8 cellular contexts compared by ENCODE assay signal in genomic region chr5:56817306-56817986, GRCh38. TPM values are rescaled to one million over a fixed set of nuclear protein-coding genes. Genes with fewer than 3 reads are reported as not detected.
A peak's percentile ranks its signal among the peaks of the same experiment; 100 is the strongest.
DNase-seq lines count a peak whose midpoint lies in the region; ATAC-seq and TF ChIP-seq lines count a peak whose summit lies in the region.

No MANE protein-coding gene starts in this region.

- DNase-seq in activated CD8-positive, alpha-beta memory T cell treated with anti-CD3 and anti-CD28 coated beads, Interleukin-2, amount 10 ng/mL, durations not matched to agents 7 days and 5 days, result no peak
- DNase-seq in activated CD8-positive, alpha-beta memory T cell treated with anti-CD3 and anti-CD28 coated beads for 24 hours, result no peak
- DNase-seq in activated naive CD4-positive, alpha-beta T cell treated with anti-CD3 and anti-CD28 coated beads, Interleukin-2, amount 50 U/mL, for 72 hours (ENCODE audit: low spot score in 2 of 2), result no peak
- DNase-seq in kidney tubule cell (ENCODE audit: low spot score) (peak; percentile 26), thyroid gland (no peak), A172 (ENCODE audit: low spot score) (no peak), UCSD-AML1 (lab: John Stamatoyannopoulos, UW; ENCODE audit: unreplicated experiment) (no peak)

- peak overlapping the region; percentile 98 to 99 (median 98) for H3K27ac ChIP-seq in thyroid gland

- H3K4me3 Mint-ChIP-seq in activated CD8-positive, alpha-beta memory T cell treated with anti-CD3 and anti-CD28 coated beads, Interleukin-2, amount 10 ng/mL, durations not matched to agents 7 days and 5 days, result peak overlapping the region; percentile 94

- peaks cover 23 to 27% of the 10 kb centered on the region in 2 donors for H3K4me1 ChIP-seq in thyroid gland

- H3K27me3 ChIP-seq in thyroid gland, result no peaks in the 10 kb centered on the region

- no peaks in the 10 kb centered on the region for H3K9me3 Mint-ChIP-seq in activated CD8-positive, alpha-beta memory T cell treated with anti-CD3 and anti-CD28 coated beads, Interleukin-2, amount 10 ng/mL, durations not matched to agents 7 days and 5 days (ENCODE audit: low read depth)
- no peaks in the 10 kb centered on the region for H3K9me3 Mint-ChIP-seq in activated naive CD4-positive, alpha-beta T cell treated with anti-CD3 and anti-CD28 coated beads, Interleukin-2, amount 50 U/mL, for 72 hours

- no peaks in the 10 kb centered on the region for H3K36me3 ChIP-seq in thyroid gland

- CTCF ChIA-PET in activated CD8-positive, alpha-beta memory T cell treated with anti-CD3 and anti-CD28 coated beads, Interleukin-2, amount 10 ng/mL, durations not matched to agents 7 days and 5 days (lab: Charles Lee), result no interaction called here

- H3K36me3 Mint-ChIP-seq in activated CD8-positive, alpha-beta memory T cell treated with anti-CD3 and anti-CD28 coated beads, Interleukin-2, amount 10 ng/mL, durations not matched to agents 7 days and 5 days, result peaks cover 7% of the 10 kb centered on the region
- peaks cover 6 to 17% of the 10 kb centered on the region in 2 donors for H3K36me3 Mint-ChIP-seq in activated naive CD4-positive, alpha-beta T cell treated with anti-CD3 and anti-CD28 coated beads, Interleukin-2, amount 50 U/mL, for 72 hours

- no peak for TF ChIP-seq POLR2A in thyroid gland (IDR thresholded peaks at IDR 0.05)

- no peak for TF ChIP-seq CTCF in thyroid gland (IDR thresholded peaks at IDR 0.05)

- no peaks in the 10 kb centered on the region for H3K9me3 ChIP-seq in thyroid gland

- peaks cover 6% of the 10 kb centered on the region for H3K27me3 Mint-ChIP-seq in activated CD8-positive, alpha-beta memory T cell treated with anti-CD3 and anti-CD28 coated beads, Interleukin-2, amount 10 ng/mL, durations not matched to agents 7 days and 5 days

- intact Hi-C loops in thyroid gland (cut with DNase I), result loop anchor here (10.0 kb wide), 1 partner anchor 343 kb away; no protein-coding TSS in a partner anchor

- ATAC-seq in activated CD8-positive, alpha-beta memory T cell treated with anti-CD3 and anti-CD28 coated beads, Interleukin-2, amount 10 ng/mL, durations not matched to agents 7 days and 5 days, result no peak
- no peak for ATAC-seq in activated naive CD4-positive, alpha-beta T cell treated with anti-CD3 and anti-CD28 coated beads, Interleukin-2, amount 50 U/mL, for 72 hours
- ATAC-seq in GM18858 (IDR thresholded peaks at IDR 0.05; ENCODE audit: unreplicated experiment), result no peak

- peak overlapping the region; percentile 97 for H3K27ac Mint-ChIP-seq in activated CD8-positive, alpha-beta memory T cell treated with anti-CD3 and anti-CD28 coated beads, Interleukin-2, amount 10 ng/mL, durations not matched to agents 7 days and 5 days
- H3K27ac Mint-ChIP-seq in activated naive CD4-positive, alpha-beta T cell treated with anti-CD3 and anti-CD28 coated beads, Interleukin-2, amount 50 U/mL, for 72 hours, result peak overlapping the region; percentile 91 to 92

- H3K4me3 ChIP-seq in thyroid gland (replicated peaks in 1 of 3), result peak overlapping the region; percentile 91 to 95 (median 94)

- peaks cover 40% of the 10 kb centered on the region for H3K4me1 Mint-ChIP-seq in activated CD8-positive, alpha-beta memory T cell treated with anti-CD3 and anti-CD28 coated beads, Interleukin-2, amount 10 ng/mL, durations not matched to agents 7 days and 5 days

- WGBS in thyroid gland, 2 donors, result 6 to 11% methylated on average over 8 of the region's 8 CpGs

RNA-seq across cellular contexts. Expression of gene MAP3K1, which starts 2.1 kb away (rescaled TPM):
- 10 to 100 TPM; 20.1 to 20.9 TPM for total RNA-seq in activated CD8-positive, alpha-beta memory T cell treated with anti-CD3 and anti-CD28 coated beads, Interleukin-2, amount 10 ng/mL, durations not matched to agents 7 days and 5 days
- total RNA-seq in activated naive CD4-positive, alpha-beta T cell treated with anti-CD3 and anti-CD28 coated beads, Interleukin-2, amount 50 U/mL, for 72 hours, result 10 to 100 TPM; 17.6 to 21.3 TPM
- 100 to 1,000 TPM in 1 of 4 donors, 10 to 100 TPM in 3; 56.9 to 113 (median 66.4) TPM for total RNA-seq in thyroid gland
- 14.5 and 18.4 TPM in 2 replicates for total RNA-seq in A172 (2014; rRNA removed; shearing (Covaris generic))
